ENCODE assay signal across 11 cellular contexts in the genomic region with DNA sequence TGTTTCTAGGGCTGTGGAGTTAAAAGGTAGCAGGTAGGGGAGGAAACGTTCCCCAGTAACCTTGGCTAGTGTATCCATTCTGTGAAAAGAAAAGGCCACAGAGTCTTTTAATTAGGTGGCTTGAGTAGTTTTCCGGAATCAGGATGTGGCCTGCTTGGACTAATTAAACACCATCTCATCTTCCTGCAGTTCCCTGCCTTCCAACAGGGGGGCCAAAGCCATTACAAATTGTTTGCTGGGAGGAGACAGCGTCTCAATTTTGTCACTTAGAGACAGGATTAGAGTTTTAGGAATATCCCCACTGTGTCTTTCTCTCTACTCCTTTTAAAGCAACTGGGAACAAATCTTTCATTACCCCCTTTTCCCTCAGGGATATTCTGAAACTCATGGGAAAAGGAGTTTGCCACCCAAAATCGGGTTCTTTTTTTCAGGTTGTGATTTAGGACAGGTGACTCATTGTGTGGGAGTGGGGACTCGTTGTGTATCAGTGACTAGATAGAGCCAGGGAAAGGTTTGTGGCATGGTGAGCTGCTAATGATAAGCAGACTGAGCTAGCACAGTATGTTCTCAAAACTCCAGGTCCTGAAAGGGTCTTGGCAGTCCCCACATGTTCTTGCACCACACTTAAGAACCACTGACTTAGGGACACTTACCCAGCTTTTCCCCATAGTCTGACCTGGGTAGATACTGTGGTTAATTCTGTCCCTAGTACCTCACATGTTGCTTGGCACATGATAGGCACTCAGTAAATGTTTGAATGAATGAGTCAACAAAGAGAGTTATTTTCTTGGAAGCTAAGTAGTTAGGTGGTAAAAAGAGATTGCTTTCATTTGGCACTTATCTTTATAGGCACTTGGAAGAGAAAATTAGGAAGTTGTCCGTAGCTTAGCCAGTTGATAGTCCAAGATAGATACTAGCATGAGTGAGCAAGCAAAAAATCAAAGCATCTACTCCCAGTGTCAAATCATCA. TPM values are rescaled to one million over a fixed set of nuclear protein-coding genes. Genes with fewer than 3 reads are reported as not detected.
DNase-seq lines count a peak whose midpoint lies in the region; ATAC-seq and TF ChIP-seq lines count a peak whose summit lies in the region.
"Had no signal": no experiment of that assay in that cellular context is flagged by ENCODE, and none has a peak within 500 bp of the region (broad histone marks: within the 10 kb centered on the region; RNA-seq: fewer than 3 reads in every experiment).

No MANE protein-coding gene starts in this region.

- H3K27me3 Mint-ChIP-seq in WTC11 (ENCODE audit: low read depth) = no peaks in the 10 kb centered on the region
- no peaks in the 10 kb centered on the region for H3K27me3 Mint-ChIP-seq in activated CD4-positive, alpha-beta T cell treated with anti-CD3 and anti-CD28 coated beads, Interleukin-2, amount 10 ng/mL, durations not matched to agents 24 days and 14 days
- H3K27me3 Mint-ChIP-seq: stimulated activated naive CD8-positive, alpha-beta T cell treated with anti-CD3 and anti-CD28 coated beads, Interleukin-15, Interleukin-2, amounts not matched to agents 100 ng/mL and 50 ng/mL, for 24 hours had no signal

- intact Hi-C loops in heart right ventricle (cut with DNase I) = loop anchor here in 5 of 10 donors (1.0 to 5.0 kb wide), 5 partner anchors 53 to 73 kb away; a partner anchor contains a TSS
- intact Hi-C loops in activated CD4-positive, alpha-beta T cell treated with anti-CD3 and anti-CD28 coated beads, Interleukin-2, amount 10 ng/mL, durations not matched to agents 24 days and 14 days (cut with micrococcal nuclease) = no loop called here

- H3K4me3 ChIP-seq in BJ (ENCODE audit: low read depth, low read length) = no peak overlapping the region
- no peak overlapping the region for H3K4me3 ChIP-seq in heart right ventricle
- H3K4me3 ChIP-seq: body of pancreas, SJSA1 had no signal

- peak overlapping the region; percentile 88 for H3K27ac Mint-ChIP-seq in WTC11
- no peak overlapping the region for H3K27ac Mint-ChIP-seq in activated CD4-positive, alpha-beta T cell treated with anti-CD3 and anti-CD28 coated beads, Interleukin-2, amount 10 ng/mL, durations not matched to agents 24 days and 14 days

- ATAC-seq in WTC11 = no peak
- ATAC-seq in heart right ventricle = peak in 7 of 8 donors; percentile 20 to 82 (median 60)
- ATAC-seq in HG03159 (IDR thresholded peaks at IDR 0.05; ENCODE audit: unreplicated experiment) = no peak
- ATAC-seq in GM21786 (IDR thresholded peaks at IDR 0.05; ENCODE audit: unreplicated experiment) = no peak

- DNase-seq in BJ (ENCODE audit: low read depth) (no peak), WTC11 (ENCODE audit: low spot score) (no peak), heart right ventricle (no peak), renal cortical epithelial cell (ENCODE audit: low read depth) (peak; percentile 96), globus pallidus (ENCODE audit: low spot score) (no peak)
- no peak for DNase-seq in activated CD4-positive, alpha-beta T cell treated with anti-CD3 and anti-CD28 coated beads, Interleukin-2, amount 10 ng/mL, durations not matched to agents 24 days and 14 days

- H3K36me3 Mint-ChIP-seq in WTC11 = peaks cover 74% of the 10 kb centered on the region
- peaks cover 53% of the 10 kb centered on the region for H3K36me3 Mint-ChIP-seq in activated CD4-positive, alpha-beta T cell treated with anti-CD3 and anti-CD28 coated beads, Interleukin-2, amount 10 ng/mL, durations not matched to agents 24 days and 14 days (ENCODE audit: low read depth)

- peaks cover 49% of the 10 kb centered on the region for H3K4me1 Mint-ChIP-seq in WTC11
- peaks cover 6% of the 10 kb centered on the region for H3K4me1 Mint-ChIP-seq in activated CD4-positive, alpha-beta T cell treated with anti-CD3 and anti-CD28 coated beads, Interleukin-2, amount 10 ng/mL, durations not matched to agents 24 days and 14 days

- no peaks in the 10 kb centered on the region for H3K9me3 ChIP-seq in heart right ventricle
- H3K9me3 ChIP-seq: body of pancreas, SJSA1 had no signal

- H3K36me3 ChIP-seq in BJ (ENCODE audit: control insufficient read depth, insufficient read depth, low read length) (peaks cover 14% of the 10 kb centered on the region), heart right ventricle (peaks cover 0 to 95% (median 39%) of the 10 kb centered on the region in 9 donors)

- no peaks in the 10 kb centered on the region for H3K27me3 ChIP-seq in BJ (ENCODE audit: control insufficient read depth, insufficient read depth, low read length)
- H3K27me3 ChIP-seq in heart right ventricle = no peaks in the 10 kb centered on the region
- H3K27me3 ChIP-seq: body of pancreas, SJSA1 had no signal

- TF ChIP-seq CTCF in BJ (IDR thresholded peaks at IDR 0.05; ENCODE audit: insufficient read depth, low read depth, low read length) = 0 out of 2 replicates have a peak, but pooled peaks have one; percentile 7
- no peak for TF ChIP-seq CTCF in WTC11 (IDR thresholded peaks at IDR 0.05)
- TF ChIP-seq CTCF in heart right ventricle (IDR thresholded peaks at IDR 0.05) = peak in 3 of 9 donors; percentile 16 to 38 (median 20)

- H3K4me3 Mint-ChIP-seq in WTC11 = no peak overlapping the region
- no peak overlapping the region for H3K4me3 Mint-ChIP-seq in activated CD4-positive, alpha-beta T cell treated with anti-CD3 and anti-CD28 coated beads, Interleukin-2, amount 10 ng/mL, durations not matched to agents 24 days and 14 days
- H3K4me3 Mint-ChIP-seq: stimulated activated naive CD8-positive, alpha-beta T cell treated with anti-CD3 and anti-CD28 coated beads, Interleukin-15, Interleukin-2, amounts not matched to agents 100 ng/mL and 50 ng/mL, for 24 hours had no signal

- 42 to 48% methylated on average over 6 of the region's 6 CpGs for WGBS in heart right ventricle, 2 donors

- CTCF ChIA-PET in BJ (lab: Yijun Ruan, JAX) = interaction anchor here (0.6 to 5.4 kb wide), 10 partner anchors 9 to 416 kb away, joined by 3 to 43 read pairs (median 3); a partner anchor contains a TSS
- CTCF ChIA-PET in WTC11 (lab: Charles Lee) = interaction anchor here (1.3 to 2.1 kb wide), 3 partner anchors 21 to 72 kb away, joined by 3 to 8 read pairs (median 6); a partner anchor contains a TSS

- H3K4me1 ChIP-seq in heart right ventricle = peaks cover 26 to 75% (median 43%) of the 10 kb centered on the region in 9 donors
- H3K4me1 ChIP-seq: SJSA1 had no signal

- peak overlapping the region; percentile 20 to 76 (median 69) for H3K27ac ChIP-seq in heart right ventricle
- H3K27ac ChIP-seq: SJSA1 had no signal

- POLR2A ChIA-PET in BJ (lab: Charles Lee) = no interaction called here
- POLR2A ChIA-PET in WTC11 (lab: Charles Lee) = no interaction called here

- H3K9me3 Mint-ChIP-seq in WTC11 = no peaks in the 10 kb centered on the region
- H3K9me3 Mint-ChIP-seq in activated CD4-positive, alpha-beta T cell treated with anti-CD3 and anti-CD28 coated beads, Interleukin-2, amount 10 ng/mL, durations not matched to agents 24 days and 14 days = no peaks in the 10 kb centered on the region
- H3K9me3 Mint-ChIP-seq: stimulated activated naive CD8-positive, alpha-beta T cell treated with anti-CD3 and anti-CD28 coated beads, Interleukin-15, Interleukin-2, amounts not matched to agents 100 ng/mL and 50 ng/mL, for 24 hours had no signal

TF ChIP-seq in WTC11, 78 proteins besides CTCF, POLR2A, EP300 and RAD21 (continues in another document):
- TF ChIP-seq, protein P1, sequence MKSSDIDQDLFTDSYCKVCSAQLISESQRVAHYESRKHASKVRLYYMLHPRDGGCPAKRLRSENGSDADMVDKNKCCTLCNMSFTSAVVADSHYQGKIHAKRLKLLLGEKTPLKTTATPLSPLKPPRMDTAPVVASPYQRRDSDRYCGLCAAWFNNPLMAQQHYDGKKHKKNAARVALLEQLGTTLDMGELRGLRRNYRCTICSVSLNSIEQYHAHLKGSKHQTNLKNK (CRISPR knock-in tag; IDR thresholded peaks at IDR 0.05) = no peak
- TF ChIP-seq NFYB (CRISPR knock-in tag; conservative IDR thresholded peaks at IDR 0.05; ENCODE audit: low read depth) = no peak
- TF ChIP-seq, protein P2, sequence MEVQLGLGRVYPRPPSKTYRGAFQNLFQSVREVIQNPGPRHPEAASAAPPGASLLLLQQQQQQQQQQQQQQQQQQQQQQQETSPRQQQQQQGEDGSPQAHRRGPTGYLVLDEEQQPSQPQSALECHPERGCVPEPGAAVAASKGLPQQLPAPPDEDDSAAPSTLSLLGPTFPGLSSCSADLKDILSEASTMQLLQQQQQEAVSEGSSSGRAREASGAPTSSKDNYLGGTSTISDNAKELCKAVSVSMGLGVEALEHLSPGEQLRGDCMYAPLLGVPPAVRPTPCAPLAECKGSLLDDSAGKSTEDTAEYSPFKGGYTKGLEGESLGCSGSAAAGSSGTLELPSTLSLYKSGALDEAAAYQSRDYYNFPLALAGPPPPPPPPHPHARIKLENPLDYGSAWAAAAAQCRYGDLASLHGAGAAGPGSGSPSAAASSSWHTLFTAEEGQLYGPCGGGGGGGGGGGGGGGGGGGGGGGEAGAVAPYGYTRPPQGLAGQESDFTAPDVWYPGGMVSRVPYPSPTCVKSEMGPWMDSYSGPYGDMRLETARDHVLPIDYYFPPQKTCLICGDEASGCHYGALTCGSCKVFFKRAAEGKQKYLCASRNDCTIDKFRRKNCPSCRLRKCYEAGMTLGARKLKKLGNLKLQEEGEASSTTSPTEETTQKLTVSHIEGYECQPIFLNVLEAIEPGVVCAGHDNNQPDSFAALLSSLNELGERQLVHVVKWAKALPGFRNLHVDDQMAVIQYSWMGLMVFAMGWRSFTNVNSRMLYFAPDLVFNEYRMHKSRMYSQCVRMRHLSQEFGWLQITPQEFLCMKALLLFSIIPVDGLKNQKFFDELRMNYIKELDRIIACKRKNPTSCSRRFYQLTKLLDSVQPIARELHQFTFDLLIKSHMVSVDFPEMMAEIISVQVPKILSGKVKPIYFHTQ (CRISPR knock-in tag; IDR thresholded peaks at IDR 0.05) = no peak
- TF ChIP-seq, protein P3, sequence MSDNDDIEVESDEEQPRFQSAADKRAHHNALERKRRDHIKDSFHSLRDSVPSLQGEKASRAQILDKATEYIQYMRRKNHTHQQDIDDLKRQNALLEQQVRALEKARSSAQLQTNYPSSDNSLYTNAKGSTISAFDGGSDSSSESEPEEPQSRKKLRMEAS (CRISPR knock-in tag; IDR thresholded peaks at IDR 0.05) = no peak

RNA-seq across cellular contexts. Expression of a gene that starts 22.5 kb away (rescaled TPM):
- polyA plus RNA-seq in BJ (2011; rRNA removed) (38.8 and 52.8 TPM in 2 replicates), heart right ventricle (10 to 100 TPM; 30.8 to 46.1 TPM)
- 30.1 and 34.8 TPM in 2 replicates for polyA minus RNA-seq in BJ (2011; rRNA and poly(A)+ RNA removed)
- total RNA-seq in WTC11 (2021) (66.8 to 71.3 TPM (median 70.5 TPM) in 3 replicates), heart right ventricle (10 to 100 TPM; 25.4 to 32.8 (median 31.1) TPM), renal cortical epithelial cell (15.1 and 59.2 TPM in 2 replicates)
- 63.1 and 64.8 TPM in 2 replicates for total RNA-seq in activated CD4-positive, alpha-beta T cell treated with anti-CD3 and anti-CD28 coated beads, Interleukin-2, amount 10 ng/mL, durations not matched to agents 24 days and 14 days

RNA-seq across cellular contexts. Expression of a gene that starts 24.9 kb away (rescaled TPM):
- polyA plus RNA-seq in BJ (2011; rRNA removed) (18.2 and 25.4 TPM in 2 replicates), heart right ventricle (10 to 100 TPM; 26.7 to 43.8 TPM)
- 14.8 and 23.4 TPM in 2 replicates for polyA minus RNA-seq in BJ (2011; rRNA and poly(A)+ RNA removed)
- total RNA-seq in WTC11 (2021) (36.3 to 38.9 TPM (median 36.9 TPM) in 3 replicates), heart right ventricle (10 to 100 TPM in 2 of 10 donors, 1 to 10 TPM in 8; 5.9 to 16.0 (median 8.9) TPM), renal cortical epithelial cell (5.0 and 8.5 TPM in 2 replicates)
- 10.0 and 10.3 TPM in 2 replicates for total RNA-seq in activated CD4-positive, alpha-beta T cell treated with anti-CD3 and anti-CD28 coated beads, Interleukin-2, amount 10 ng/mL, durations not matched to agents 24 days and 14 days

Comparison
In these comparisons a context has a peak if more than half of its experiments do, and no peak if none do; other contexts are left out.
1. ATAC-seq: peak in heart right ventricle (7 of 8); none in WTC11 (single experiment), HG03159 (single experiment) and GM21786 (single experiment).